Comparison of ENCODE assay signal across 1 cellular context in the genomic region with DNA sequence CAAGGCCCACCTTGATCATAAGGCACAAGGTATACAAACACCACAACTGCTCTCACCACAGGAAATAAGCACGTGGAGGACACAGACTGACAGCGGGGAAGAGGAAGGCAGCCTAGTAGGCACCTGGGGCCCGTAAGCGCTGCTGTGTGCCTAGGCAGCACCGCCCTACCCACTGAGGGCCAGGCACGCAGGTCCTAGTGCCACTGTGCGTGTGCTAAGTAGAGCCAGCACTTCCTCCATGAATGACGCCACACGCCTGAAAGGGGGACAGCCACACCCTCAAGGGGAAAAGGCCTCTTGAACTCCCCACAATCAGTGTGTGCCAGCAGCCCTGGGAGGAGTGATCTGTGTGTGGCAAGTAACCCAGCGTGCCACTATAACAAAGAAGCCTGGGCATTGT.
TF ChIP-seq lines count a peak whose summit lies in the region.

No MANE protein-coding gene starts in this region.

TF ChIP-seq in K562, 482 proteins besides CTCF, POLR2A, EP300 and RAD21 (continued from another document):
- TF ChIP-seq ARID4B (CRISPR knock-in tag; IDR thresholded peaks at IDR 0.05) (no peak), POLR2G (IDR thresholded peaks at IDR 0.05; ENCODE audit: low read depth, low read length) (peak; percentile 71)
